Comparison of ENCODE assay signal across 19 cellular contexts in the genomic region with DNA sequence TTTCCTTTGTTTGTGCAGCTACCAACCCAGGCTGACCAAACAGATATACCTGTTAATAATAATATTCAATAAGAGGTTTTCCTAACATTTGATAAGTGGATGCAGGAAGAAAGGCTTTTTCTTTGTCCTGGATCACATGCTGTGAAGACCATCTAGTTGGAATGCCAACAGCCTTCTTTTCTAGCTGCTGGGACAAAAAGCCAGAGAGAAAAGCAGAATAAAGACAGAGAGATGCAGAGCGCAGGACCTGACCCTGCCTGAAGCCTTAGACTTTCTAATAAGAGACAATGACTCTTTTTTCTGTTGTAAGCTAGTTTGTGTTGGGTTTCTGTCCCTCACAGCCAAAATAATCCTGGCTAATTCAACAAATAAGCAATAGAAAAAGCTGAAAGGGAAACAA.
DNase-seq lines count a peak whose midpoint lies in the region; ATAC-seq and TF ChIP-seq lines count a peak whose summit lies in the region.
"Had no signal": no experiment of that assay in that cellular context is flagged by ENCODE, and none has a peak within 500 bp of the region (broad histone marks: within the 10 kb centered on the region; RNA-seq: fewer than 3 reads in every experiment).

No MANE protein-coding gene starts in this region.

- WGBS in endodermal cell (ENCODE audit: insufficient coverage in 1 of 2, insufficient read length in 1 of 2), 2 experiments = 77% methylated on average over 1 of the region's 1 CpG; no CpG with 5 or more reads in 1 of the 2 experiments

- no peak for ATAC-seq in HG02885 (IDR thresholded peaks at IDR 0.05; ENCODE audit: poor library complexity, unreplicated experiment)

- no peaks in the 10 kb centered on the region for H3K36me3 ChIP-seq in HUES48 (ENCODE audit: control insufficient read depth, insufficient read depth, low read length)
- H3K36me3 ChIP-seq in endodermal cell (ENCODE audit: control insufficient read depth, insufficient read depth, low read length) = no peaks in the 10 kb centered on the region
- H3K36me3 ChIP-seq: BLaER1 had no signal

- no peak overlapping the region for H3K4me3 Mint-ChIP-seq in endodermal cell
- H3K4me3 Mint-ChIP-seq: CD8-positive, alpha-beta memory T cell had no signal

- no peaks in the 10 kb centered on the region for H3K9me3 Mint-ChIP-seq in endodermal cell

- DNase-seq in endodermal cell (peak; percentile 50), iPS-NIHi11 (ENCODE audit: low spot score) (peak; percentile 46), retina (peak; percentile 12), SK-N-DZ (ENCODE audit: low spot score) (no peak), SW 1271 (lab: John Stamatoyannopoulos, UW) (no peak)
- DNase-seq: CD8-positive, alpha-beta memory T cell; DND-41; HCEC 1CT; KBM-7; NCI-H1105 treated with DMSO at 0.1 percent for 48 hours; NCI-H187; NCI-H2107; NCI-H510A; NCI-H774; SHP77; SK-N-SH had no signal

- H3K27ac ChIP-seq in HUES48 (ENCODE audit: low read depth, low read length) = peak overlapping the region; percentile 72
- H3K27ac ChIP-seq in endodermal cell (ENCODE audit: low read depth, low read length) = peak overlapping the region; percentile 79
- H3K27ac ChIP-seq: BLaER1 had no signal

- peaks cover 2% of the 10 kb centered on the region for H3K4me1 Mint-ChIP-seq in endodermal cell
- H3K4me1 Mint-ChIP-seq: CD8-positive, alpha-beta memory T cell had no signal

- H3K9me3 ChIP-seq in HUES48 (ENCODE audit: control insufficient read depth, insufficient read depth, low read length) (no peaks in the 10 kb centered on the region), endodermal cell (ENCODE audit: control insufficient read depth, low read length) (no peaks in the 10 kb centered on the region)
- H3K9me3 ChIP-seq: BLaER1, SK-N-SH had no signal

- no peak overlapping the region for H3K4me3 ChIP-seq in HUES48 (ENCODE audit: low read depth, low read length)
- H3K4me3 ChIP-seq in endodermal cell (ENCODE audit: low read length) = no peak overlapping the region
- H3K4me3 ChIP-seq: BLaER1 had no signal

- no peak overlapping the region for H3K9ac ChIP-seq in HUES48 (ENCODE audit: low read depth, low read length)
- H3K9ac ChIP-seq in endodermal cell (ENCODE audit: extremely low read depth, low read length, poor library complexity, severe bottlenecking) = no peak overlapping the region
- H3K9ac ChIP-seq: BLaER1, SK-N-SH had no signal

- no peak overlapping the region for H3K27ac Mint-ChIP-seq in endodermal cell
- H3K27ac Mint-ChIP-seq: CD8-positive, alpha-beta memory T cell had no signal

- TF ChIP-seq CTCF in endodermal cell (conservative IDR thresholded peaks at IDR 0.05) = no peak

- H3K36me3 Mint-ChIP-seq in endodermal cell (ENCODE audit: low read depth) = no peaks in the 10 kb centered on the region
- H3K36me3 Mint-ChIP-seq: CD8-positive, alpha-beta memory T cell had no signal

- peaks cover 11% of the 10 kb centered on the region for H3K4me1 ChIP-seq in HUES48 (ENCODE audit: control insufficient read depth, insufficient read depth, low read length)
- H3K4me1 ChIP-seq in endodermal cell (ENCODE audit: control insufficient read depth, insufficient read depth, low read length) = no peaks in the 10 kb centered on the region
- H3K4me1 ChIP-seq: BLaER1 had no signal

- H3K27me3 Mint-ChIP-seq in endodermal cell (ENCODE audit: insufficient read depth) = no peaks in the 10 kb centered on the region
- H3K27me3 Mint-ChIP-seq: CD8-positive, alpha-beta memory T cell had no signal

- H3K27me3 ChIP-seq in HUES48 (ENCODE audit: control insufficient read depth, insufficient read depth, low read length) (no peaks in the 10 kb centered on the region), endodermal cell (ENCODE audit: control insufficient read depth, insufficient read depth, low read length, poor library complexity, severe bottlenecking) (no peaks in the 10 kb centered on the region)
- H3K27me3 ChIP-seq: BLaER1 had no signal

Comparison
In these comparisons a context has a peak if more than half of its experiments do, and no peak if none do; other contexts are left out.
1. DNase-seq: peak in endodermal cell (single experiment), iPS-NIHi11 (single experiment) and retina (single experiment); none in SK-N-DZ (single experiment) and SW 1271 (0 of 2).